In the genomic region with DNA sequence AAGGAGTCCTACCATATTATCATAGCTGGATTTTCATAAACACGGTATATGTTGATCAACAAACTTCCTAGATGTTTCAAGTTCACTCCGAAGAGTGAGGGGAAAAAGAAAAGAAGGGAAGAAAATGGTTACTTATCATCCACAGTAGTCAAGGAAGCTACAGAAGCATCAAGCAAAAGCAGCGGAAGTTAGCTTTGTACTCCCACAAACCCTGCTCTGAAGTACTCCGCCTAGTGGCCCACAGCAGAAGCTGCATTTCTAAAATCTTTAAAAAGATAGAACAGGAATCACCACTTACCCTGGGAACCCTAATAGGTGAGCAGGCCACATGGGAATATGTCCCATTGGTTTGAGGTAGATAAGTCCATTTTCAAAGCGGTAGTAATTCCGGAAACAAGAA, we compare ENCODE assay signal across 10 cellular contexts. TPM values are rescaled to one million over a fixed set of nuclear protein-coding genes. Genes with fewer than 3 reads are reported as not detected.
A peak's percentile ranks its signal among the peaks of the same experiment; 100 is the strongest.
DNase-seq lines count a peak whose midpoint lies in the region; ATAC-seq, FAIRE-seq and TF ChIP-seq lines count a peak whose summit lies in the region.
"Had no signal": no experiment of that assay in that cellular context is flagged by ENCODE, and none has a peak within 500 bp of the region (broad histone marks: within the 10 kb centered on the region; RNA-seq: fewer than 3 reads in every experiment).

No MANE protein-coding gene starts in this region.

- no peak overlapping the region for H2AFZ ChIP-seq in endothelial cell of umbilical vein (ENCODE audit: low read depth, low read length)

- H3K4me2 ChIP-seq in endothelial cell of umbilical vein (ENCODE audit: insufficient read depth, low read length) = no peak overlapping the region

- H3K4me1 ChIP-seq in endothelial cell of umbilical vein (ENCODE audit: control insufficient read depth, extremely low read depth, insufficient read depth, low read length) = no peaks in the 10 kb centered on the region

- peaks cover 6% of the 10 kb centered on the region for H3K27me3 Mint-ChIP-seq in activated CD8-positive, alpha-beta T cell treated with anti-CD3 and anti-CD28 coated beads for 36 hours
- peaks cover 12% of the 10 kb centered on the region for H3K27me3 Mint-ChIP-seq in activated CD8-positive, alpha-beta T cell treated with anti-CD3 and anti-CD28 coated beads, Interleukin-2, amount 10 ng/mL, durations not matched to agents 7 days and 5 days (ENCODE audit: low read depth)

- peak; percentile 62 for TF ChIP-seq CTCF in activated CD8-positive, alpha-beta T cell treated with anti-CD3 and anti-CD28 coated beads for 36 hours (IDR thresholded peaks at IDR 0.05)
- TF ChIP-seq CTCF in endothelial cell of umbilical vein (IDR thresholded peaks at IDR 0.05; ENCODE audit: extremely low read depth in 1 of 2, insufficient read depth in 1 of 2, low read depth in 1 of 2, low read length in 2 of 2) = peak; percentile 31 to 42

- H3K27me3 ChIP-seq in endothelial cell of umbilical vein (ENCODE audit: control insufficient read depth in 2 of 2, insufficient read depth in 2 of 2, low read length in 2 of 2) = no peaks in the 10 kb centered on the region

- no peaks in the 10 kb centered on the region for H3K36me3 ChIP-seq in endothelial cell of umbilical vein (ENCODE audit: control insufficient read depth in 2 of 2, extremely low read depth in 1 of 2, insufficient read depth in 2 of 2, low read length in 2 of 2)

- no peak for FAIRE-seq in endothelial cell of umbilical vein (lab: Jason Lieb, UNC)
- FAIRE-seq: A204.1 had no signal

- H3K9ac ChIP-seq in endothelial cell of umbilical vein (replicated peaks; ENCODE audit: extremely low read depth, insufficient read depth, low read length) = no peak overlapping the region

- H3K4me3 Mint-ChIP-seq in activated CD8-positive, alpha-beta T cell treated with anti-CD3 and anti-CD28 coated beads for 36 hours = no peak overlapping the region
- H3K4me3 Mint-ChIP-seq in activated CD8-positive, alpha-beta T cell treated with anti-CD3 and anti-CD28 coated beads, Interleukin-2, amount 10 ng/mL, durations not matched to agents 7 days and 5 days = no peak overlapping the region

- peaks cover 8% of the 10 kb centered on the region for H3K9me3 Mint-ChIP-seq in activated CD8-positive, alpha-beta T cell treated with anti-CD3 and anti-CD28 coated beads for 36 hours
- peaks cover 5% of the 10 kb centered on the region for H3K9me3 Mint-ChIP-seq in activated CD8-positive, alpha-beta T cell treated with anti-CD3 and anti-CD28 coated beads, Interleukin-2, amount 10 ng/mL, durations not matched to agents 7 days and 5 days (ENCODE audit: insufficient read depth)

- no peak overlapping the region for H3K4me3 ChIP-seq in endothelial cell of umbilical vein (replicated peaks in 1 of 3; ENCODE audit: insufficient read depth in 1 of 3, low read depth in 1 of 3, low read length in 3 of 3)

- intact Hi-C loops in activated CD8-positive, alpha-beta T cell treated with anti-CD3 and anti-CD28 coated beads for 36 hours (cut with micrococcal nuclease) = no loop called here
- intact Hi-C loops in endothelial cell of umbilical vein (cut with micrococcal nuclease) = no loop called here

- ATAC-seq in activated CD8-positive, alpha-beta T cell treated with anti-CD3 and anti-CD28 coated beads for 36 hours = no peak
- ATAC-seq in activated CD8-positive, alpha-beta T cell treated with anti-CD3 and anti-CD28 coated beads, Interleukin-2, amount 10 ng/mL, durations not matched to agents 7 days and 5 days = no peak
- ATAC-seq in HG03571 (IDR thresholded peaks at IDR 0.05; ENCODE audit: unreplicated experiment) = no peak

- no TSS peak for BruUV-seq in endothelial cell of umbilical vein (replicated peaks; lab: Mats Ljungman, UMichigan)

- no peaks in the 10 kb centered on the region for H3K9me1 ChIP-seq in endothelial cell of umbilical vein (replicated peaks; ENCODE audit: control insufficient read depth, extremely low read depth, insufficient read depth, low read length)

- H4K20me1 ChIP-seq in endothelial cell of umbilical vein (replicated peaks; ENCODE audit: control insufficient read depth, extremely low read depth, insufficient read depth, low read length) = no peaks in the 10 kb centered on the region

- CTCF ChIA-PET in activated CD8-positive, alpha-beta T cell treated with anti-CD3 and anti-CD28 coated beads for 36 hours (lab: Charles Lee) = interaction anchor here (1.0 to 1.2 kb wide), 2 partner anchors 19 to 63 kb away, joined by 3 read pairs; no protein-coding TSS in a partner anchor
- CTCF ChIA-PET in activated CD8-positive, alpha-beta T cell treated with anti-CD3 and anti-CD28 coated beads, Interleukin-2, amount 10 ng/mL, durations not matched to agents 7 days and 5 days (lab: Charles Lee) = interaction anchor here (1.2 to 1.4 kb wide), 2 partner anchors 28 to 29 kb away, joined by 3 to 6 read pairs; a partner anchor contains a TSS
- CTCF ChIA-PET in endothelial cell of umbilical vein (lab: Charles Lee) = interaction anchor here (0.6 kb wide), 1 partner anchor 1282 kb away, joined by 3 read pairs; no protein-coding TSS in a partner anchor

- H3K27ac Mint-ChIP-seq in activated CD8-positive, alpha-beta T cell treated with anti-CD3 and anti-CD28 coated beads for 36 hours = no peak overlapping the region
- no peak overlapping the region for H3K27ac Mint-ChIP-seq in activated CD8-positive, alpha-beta T cell treated with anti-CD3 and anti-CD28 coated beads, Interleukin-2, amount 10 ng/mL, durations not matched to agents 7 days and 5 days

- POLR2A ChIA-PET in activated CD8-positive, alpha-beta T cell treated with anti-CD3 and anti-CD28 coated beads for 36 hours (lab: Charles Lee) = no interaction called here
- POLR2A ChIA-PET in activated CD8-positive, alpha-beta T cell treated with anti-CD3 and anti-CD28 coated beads, Interleukin-2, amount 10 ng/mL, durations not matched to agents 7 days and 5 days (lab: Charles Lee) = no interaction called here
- POLR2A ChIA-PET in endothelial cell of umbilical vein (lab: Charles Lee) = no interaction called here

- no peaks in the 10 kb centered on the region for H3K9me3 ChIP-seq in endothelial cell of umbilical vein (replicated peaks; ENCODE audit: control insufficient read depth, insufficient read depth, low read length)

- no peak for DNase-seq in activated CD8-positive, alpha-beta T cell treated with anti-CD3 and anti-CD28 coated beads for 36 hours
- no peak for DNase-seq in activated CD8-positive, alpha-beta T cell treated with anti-CD3 and anti-CD28 coated beads, Interleukin-2, amount 10 ng/mL, durations not matched to agents 7 days and 5 days
- DNase-seq in NAMALWA (ENCODE audit: low spot score) (peak; percentile 33), endothelial cell of umbilical vein (ENCODE audit: low read depth, low spot score) (no peak), renal cortical epithelial cell (ENCODE audit: low read depth) (peak; percentile 1), activated T-cell treated with anti-CD3 and anti-CD28 coated beads for 4 hours (no peak), NCI-H187 (lab: John Stamatoyannopoulos, UW) (no peak)
- DNase-seq: NCI-H524 treated with DMSO at 0.1 percent for 48 hours had no signal

- peaks cover 3% of the 10 kb centered on the region for H3K36me3 Mint-ChIP-seq in activated CD8-positive, alpha-beta T cell treated with anti-CD3 and anti-CD28 coated beads for 36 hours (ENCODE audit: low read depth)
- no peaks in the 10 kb centered on the region for H3K36me3 Mint-ChIP-seq in activated CD8-positive, alpha-beta T cell treated with anti-CD3 and anti-CD28 coated beads, Interleukin-2, amount 10 ng/mL, durations not matched to agents 7 days and 5 days (ENCODE audit: low read depth)

- H3K4me1 Mint-ChIP-seq in activated CD8-positive, alpha-beta T cell treated with anti-CD3 and anti-CD28 coated beads for 36 hours (ENCODE audit: low read depth) = no peaks in the 10 kb centered on the region
- no peaks in the 10 kb centered on the region for H3K4me1 Mint-ChIP-seq in activated CD8-positive, alpha-beta T cell treated with anti-CD3 and anti-CD28 coated beads, Interleukin-2, amount 10 ng/mL, durations not matched to agents 7 days and 5 days (ENCODE audit: low read depth)

- no peak for TF ChIP-seq POLR2A in endothelial cell of umbilical vein (IDR thresholded peaks at IDR 0.05; ENCODE audit: low read depth, low read length)

- H3K27ac ChIP-seq in endothelial cell of umbilical vein (ENCODE audit: insufficient read depth, low read depth, low read length) = no peak overlapping the region

- dilution Hi-C loops in endothelial cell of umbilical vein (cut with MboI; ENCODE audit: extremely low pct_ligation_motif_present, low sequenced_read_pairs) = no loop called here

- no peaks in the 10 kb centered on the region for H3K79me2 ChIP-seq in endothelial cell of umbilical vein (ENCODE audit: control insufficient read depth, insufficient read depth, low read length)

TF ChIP-seq in endothelial cell of umbilical vein, 7 proteins besides CTCF, POLR2A, EP300 and RAD21:
- TF ChIP-seq GATA2 (IDR thresholded peaks at IDR 0.05; ENCODE audit: insufficient read depth, insufficient read length, low read depth, low read length) (no peak), MYC (IDR thresholded peaks at IDR 0.05; ENCODE audit: low read depth, low read length) (no peak), EZH2 (IDR thresholded peaks at IDR 0.05; ENCODE audit: borderline replicate concordance, low read depth, low read length, severe bottlenecking) (no peak), JUN (IDR thresholded peaks at IDR 0.05; ENCODE audit: borderline replicate concordance, insufficient read depth, insufficient read length, low read depth) (no peak), POLR2AphosphoS5 (IDR thresholded peaks at IDR 0.05; ENCODE audit: insufficient read depth, low read depth, low read length) (no peak), FOS (IDR thresholded peaks at IDR 0.05; ENCODE audit: borderline replicate concordance, insufficient read depth, low read length) (no peak)
- TF ChIP-seq, protein P1, sequence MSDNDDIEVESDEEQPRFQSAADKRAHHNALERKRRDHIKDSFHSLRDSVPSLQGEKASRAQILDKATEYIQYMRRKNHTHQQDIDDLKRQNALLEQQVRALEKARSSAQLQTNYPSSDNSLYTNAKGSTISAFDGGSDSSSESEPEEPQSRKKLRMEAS (IDR thresholded peaks at IDR 0.05; ENCODE audit: insufficient read depth, insufficient read length) = no peak

RNA-seq across cellular contexts. Expression of a gene that starts 28.5 kb away (rescaled TPM):
- total RNA-seq in activated CD8-positive, alpha-beta T cell treated with anti-CD3 and anti-CD28 coated beads for 36 hours = 10 to 100 TPM; 58.3 to 69.0 TPM
- total RNA-seq in activated CD8-positive, alpha-beta T cell treated with anti-CD3 and anti-CD28 coated beads, Interleukin-2, amount 10 ng/mL, durations not matched to agents 7 days and 5 days = 10 to 100 TPM; 55.3 to 57.8 TPM
- total RNA-seq in endothelial cell of umbilical vein (36.1 and 40.3 TPM in 2 replicates), renal cortical epithelial cell (42.8 and 54.7 TPM in 2 replicates)
- polyA plus RNA-seq in endothelial cell of umbilical vein = 5.1 and 7.5 TPM in 2 replicates
- 16.6 and 18.1 TPM in 2 replicates for polyA plus RNA-seq in endothelial cell of umbilical vein (2011; cell fraction: cytosol; rRNA removed)
- 13.0 and 21.0 TPM in 2 replicates for polyA plus RNA-seq in endothelial cell of umbilical vein (2011; cell fraction: nucleus; rRNA removed)
- polyA plus RNA-seq in endothelial cell of umbilical vein (2012) = 33.3 and 43.5 TPM in 2 replicates
- polyA minus RNA-seq in endothelial cell of umbilical vein = 3.8 and 4.1 TPM in 2 replicates
- polyA minus RNA-seq in endothelial cell of umbilical vein (2011; cell fraction: cytosol; rRNA and poly(A)+ RNA removed) = 7.7 TPM
- polyA minus RNA-seq in endothelial cell of umbilical vein (2011; cell fraction: nucleus; rRNA and poly(A)+ RNA removed) = 5.4 and 6.2 TPM in 2 replicates

Comparison
In these comparisons a context has a peak if more than half of its experiments do, and no peak if none do; other contexts are left out.
1. DNase-seq: peak in NAMALWA (single experiment) and renal cortical epithelial cell (single experiment); none in activated CD8-positive, alpha-beta T cell treated with anti-CD3 and anti-CD28 coated beads for 36 hours (single experiment), activated CD8-positive, alpha-beta T cell treated with anti-CD3 and anti-CD28 coated beads, Interleukin-2, amount 10 ng/mL, durations not matched to agents 7 days and 5 days (single experiment), endothelial cell of umbilical vein (single experiment), activated T-cell treated with anti-CD3 and anti-CD28 coated beads for 4 hours (single experiment) and NCI-H187 (0 of 2).